Comparison of ENCODE assay signal across 8 cellular contexts in the genomic region with DNA sequence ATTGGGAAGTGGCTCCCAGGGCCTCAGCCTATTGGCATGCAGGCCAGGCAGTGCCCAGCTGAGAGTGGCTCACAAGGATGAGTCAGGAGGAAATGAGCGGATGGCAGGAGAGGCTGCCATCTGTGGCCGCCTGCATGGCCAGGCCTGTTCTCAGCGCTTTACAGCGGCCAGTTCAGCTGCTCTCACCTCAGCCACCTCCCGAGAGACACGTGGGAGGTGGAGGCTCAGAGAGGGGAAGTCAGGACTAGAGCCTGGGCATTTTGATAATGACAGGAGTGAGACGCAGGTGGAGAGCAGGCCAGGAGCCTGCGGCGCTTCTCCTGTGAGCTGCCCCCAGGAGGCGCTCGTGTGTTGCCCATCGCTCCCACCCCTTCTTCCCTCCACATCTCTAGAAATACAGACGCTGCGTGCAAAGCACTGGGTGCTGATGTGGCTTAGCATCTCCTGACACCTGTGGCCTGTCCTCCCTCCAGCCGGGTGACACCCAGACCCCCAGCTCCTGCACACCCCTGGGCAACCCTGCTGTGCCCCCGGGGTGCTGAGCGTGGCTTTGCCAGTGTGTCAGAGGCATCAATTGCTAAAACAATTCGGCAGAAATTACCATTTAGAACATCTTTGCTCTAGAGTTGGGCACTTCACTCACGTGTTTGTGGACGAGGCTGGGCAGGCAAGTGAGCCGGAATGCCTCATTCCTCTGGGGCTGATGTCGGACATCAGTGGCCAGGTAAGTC. TPM values are rescaled to one million over a fixed set of nuclear protein-coding genes. Genes with fewer than 3 reads are reported as not detected.
DNase-seq lines count a peak whose midpoint lies in the region; ATAC-seq, FAIRE-seq and TF ChIP-seq lines count a peak whose summit lies in the region.

No MANE protein-coding gene starts in this region.

- ATAC-seq in HG02852 (IDR thresholded peaks at IDR 0.05; ENCODE audit: unreplicated experiment), result no peak

- FAIRE-seq in GM19239 (lab: Jason Lieb, UNC), result peak; percentile 53

- TF ChIP-seq CTCF in AG09319 (IDR thresholded peaks at IDR 0.05; ENCODE audit: low read depth, low read length), result peak; percentile 37

- DNase-seq in AG09319 (ENCODE audit: extremely low read depth, low read depth) (no peak), GM19239 (ENCODE audit: insufficient read length, low spot score) (peak; percentile 93), NCI-H510A treated with DMSO at 0.1 percent for 48 hours (lab: John Stamatoyannopoulos, UW) (peak; percentile 73), ecto neural progenitor cell (ENCODE audit: low spot score) (peak; percentile 79), mucosa of gallbladder (ENCODE audit: low spot score) (peak; percentile 46)
- DNase-seq in activated CD4-positive, alpha-beta T cell treated with anti-CD3 and anti-CD28 coated beads, Interleukin-2, amount 50 U/mL, for 1 hour, result peak; percentile 76
- DNase-seq in stimulated activated CD8-positive, alpha-beta memory T cell treated with anti-CD3 and anti-CD28 coated beads, Interleukin-7, amount 100 ng/mL, for 48 hours (ENCODE audit: extremely low read depth in 1 of 2, low read depth in 1 of 2), result peak; percentile 34 to 49

RNA-seq across cellular contexts. Expression of gene PANX2, which starts 21.4 kb away (rescaled TPM):
- total RNA-seq in mucosa of gallbladder, result 0.95 TPM

RNA-seq across cellular contexts. Expression of gene TRABD, which starts 36.6 kb away (rescaled TPM):
- total RNA-seq in mucosa of gallbladder, result 55.1 TPM

RNA-seq across cellular contexts. Expression of gene SELENOO, which starts 51.7 kb away (rescaled TPM):
- 37.0 TPM for total RNA-seq in mucosa of gallbladder

RNA-seq across cellular contexts. Expression of gene MOV10L1, which starts 59.4 kb away (rescaled TPM):
- total RNA-seq in mucosa of gallbladder, result 2.6 TPM
